Comparison of ENCODE assay signal across 28 cellular contexts in genomic region chr14:85602366-85602765, GRCh38.
"Had no signal": no experiment of that assay in that cellular context is flagged by ENCODE, and none has a peak within 500 bp of the region (broad histone marks: within the 10 kb centered on the region; RNA-seq: fewer than 3 reads in every experiment).

No MANE protein-coding gene starts in this region.

- H3K27me3 ChIP-seq: hepatocyte, neural progenitor cell, neutrophil, stomach, testis, thyroid gland, transverse colon, upper lobe of left lung, vagina had no signal

- H3K36me3 Mint-ChIP-seq: memory B cell; naive thymus-derived CD8-positive, alpha-beta T cell; stimulated activated naive B cell treated with anti-CD40 and anti-IgM and Interleukin-4, amounts not matched to agents 10 μg/mL and 1 μg/mL and 100 μg/mL, for 72 hours had no signal

- H3K4me1 ChIP-seq: left ventricle myocardium inferior, parathyroid adenoma, stomach, thyroid gland, transverse colon, vagina had no signal

- H3K79me2 ChIP-seq: parathyroid adenoma had no signal

- H3K4me2 ChIP-seq: hepatocyte, neural progenitor cell had no signal

- DNase-seq: islet precursor cell; left ventricle myocardium inferior; naive thymus-derived CD8-positive, alpha-beta T cell; nephron progenitor cell; occipital lobe; retina; right cardiac atrium; stimulated activated CD4-positive, alpha-beta T cell treated with anti-CD3 and anti-CD28 coated beads, Interleukin-12 subunit alpha, Interleukin-12 subunit beta, amount 100 ng/mL, for 4 hours; stimulated activated CD4-positive, alpha-beta T cell treated with anti-CD3 and anti-CD28 coated beads, Interleukin-15, amount 100 ng/mL, for 24 hours; stimulated activated CD4-positive, alpha-beta T cell treated with anti-CD3 and anti-CD28 coated beads, Interleukin-2, amount 100 ng/mL, for 24 hours; stimulated activated CD4-positive, alpha-beta T cell treated with anti-CD3 and anti-CD28 coated beads, Interleukin-4, amount 100 ng/mL, for 1 hour; stimulated activated naive B cell treated with anti-CD40 and anti-IgM and Interleukin-4, amounts not matched to agents 10 μg/mL and 1 μg/mL and 100 μg/mL, for 72 hours; stimulated activated naive CD8-positive, alpha-beta T cell treated with anti-CD3 and anti-CD28 coated beads, Interleukin-15, Interleukin-2, amounts not matched to agents 100 U/mL and 50 U/mL, for 24 hours; stomach; testis; thyroid gland; transverse colon; upper lobe of left lung had no signal

- H3K4me3 Mint-ChIP-seq: memory B cell; naive thymus-derived CD8-positive, alpha-beta T cell; nephron progenitor cell; neural progenitor cell; stimulated activated naive B cell treated with anti-CD40 and anti-IgM and Interleukin-4, amounts not matched to agents 10 μg/mL and 1 μg/mL and 100 μg/mL, for 72 hours had no signal

- H3K36me3 ChIP-seq: left ventricle myocardium inferior, neural progenitor cell, neutrophil, stomach, thyroid gland, transverse colon, upper lobe of left lung, vagina had no signal

- H3K4me1 Mint-ChIP-seq: memory B cell; naive thymus-derived CD8-positive, alpha-beta T cell; stimulated activated naive B cell treated with anti-CD40 and anti-IgM and Interleukin-4, amounts not matched to agents 10 μg/mL and 1 μg/mL and 100 μg/mL, for 72 hours had no signal

- H2AFZ ChIP-seq: hepatocyte, neural progenitor cell, parathyroid adenoma had no signal

- H3K9me3 Mint-ChIP-seq: nephron progenitor cell, neural progenitor cell had no signal

- H3K27ac Mint-ChIP-seq: memory B cell; nephron progenitor cell; neural progenitor cell; progenitor cell of endocrine pancreas; stimulated activated naive B cell treated with anti-CD40 and anti-IgM and Interleukin-4, amounts not matched to agents 10 μg/mL and 1 μg/mL and 100 μg/mL, for 72 hours had no signal

- H3K4me3 ChIP-seq: hepatocyte, left ventricle myocardium inferior, lung, neural progenitor cell, skin epidermis, stomach, testis, thyroid gland, transverse colon, upper lobe of left lung, vagina had no signal

- ATAC-seq: naive thymus-derived CD8-positive, alpha-beta T cell; right cardiac atrium; sciatic nerve; stimulated activated naive B cell treated with anti-CD40 and anti-IgM and Interleukin-4, amounts not matched to agents 10 μg/mL and 1 μg/mL and 100 μg/mL, for 72 hours; stimulated activated naive CD8-positive, alpha-beta T cell treated with anti-CD3 and anti-CD28 coated beads, Interleukin-15, Interleukin-2, amounts not matched to agents 100 U/mL and 50 U/mL, for 24 hours had no signal

- H3K27me3 Mint-ChIP-seq: memory B cell; progenitor cell of endocrine pancreas; stimulated activated naive B cell treated with anti-CD40 and anti-IgM and Interleukin-4, amounts not matched to agents 10 μg/mL and 1 μg/mL and 100 μg/mL, for 72 hours had no signal

- H3K9ac ChIP-seq: neural progenitor cell, parathyroid adenoma had no signal

- H3K27ac ChIP-seq: hepatocyte, left ventricle myocardium inferior, neural progenitor cell, neutrophil, parathyroid adenoma, skin epidermis, stomach, testis, thyroid gland, transverse colon, upper lobe of left lung, vagina had no signal

- H3K9me3 ChIP-seq: left ventricle myocardium inferior, neutrophil, stomach, testis, thyroid gland, transverse colon, upper lobe of left lung, vagina had no signal
